1 cellular context compared by ENCODE assay signal in genomic region chr19:2201473-2202148, GRCh38.
TF ChIP-seq lines count a peak whose summit lies in the region.

No MANE protein-coding gene starts in this region.

TF ChIP-seq in IMR-90, 13 proteins besides CTCF, POLR2A, EP300 and RAD21:
- no peak for TF ChIP-seq RCOR1 (IDR thresholded peaks at IDR 0.05; ENCODE audit: insufficient replicate concordance, low read length)
- TF ChIP-seq CHD1 (IDR thresholded peaks at IDR 0.05; ENCODE audit: low read depth, low read length), result no peak
